Comparison of ENCODE assay signal across 15 cellular contexts in genomic region chr2:203720011-203720410, GRCh38. TPM values are rescaled to one million over a fixed set of nuclear protein-coding genes. Genes with fewer than 3 reads are reported as not detected.
DNase-seq lines count a peak whose midpoint lies in the region; ATAC-seq and TF ChIP-seq lines count a peak whose summit lies in the region.
"Had no signal": no experiment of that assay in that cellular context is flagged by ENCODE, and none has a peak within 500 bp of the region (broad histone marks: within the 10 kb centered on the region; RNA-seq: fewer than 3 reads in every experiment).

No MANE protein-coding gene starts in this region.

- ATAC-seq in activated CD8-positive, alpha-beta memory T cell treated with anti-CD3 and anti-CD28 coated beads, Interleukin-2, amount 10 ng/mL, durations not matched to agents 7 days and 5 days: peak; percentile 34
- ATAC-seq in mucosa of descending colon (peak; percentile 63), HG03439 (IDR thresholded peaks at IDR 0.05; ENCODE audit: unreplicated experiment) (no peak)

- POLR2A ChIA-PET in PC-9 (lab: Charles Lee; ENCODE audit: unreplicated experiment): no interaction called here

- no peaks in the 10 kb centered on the region for H3K27me3 ChIP-seq in PC-9 (ENCODE audit: insufficient read depth, low read depth)

- H2AFZ ChIP-seq in PC-9: no peak overlapping the region

- peaks cover 43% of the 10 kb centered on the region for H3K36me3 Mint-ChIP-seq in activated CD8-positive, alpha-beta memory T cell treated with anti-CD3 and anti-CD28 coated beads, Interleukin-2, amount 10 ng/mL, durations not matched to agents 7 days and 5 days
- peaks cover 66% of the 10 kb centered on the region for H3K36me3 Mint-ChIP-seq in activated T-helper 1 cell treated with anti-CD3 and anti-CD28 coated beads, Interleukin-12 subunit alpha, Interleukin-12 subunit beta, Interleukin-2, Interleukin-4 antibody, amounts not matched to agents 30 ng/mL and 10 ng/mL and 1 ng/mL, durations not matched to agents 14 hours and 24 hours and 36 hours (ENCODE audit: low read depth)

- no peak for TF ChIP-seq CTCF in mucosa of descending colon (IDR thresholded peaks at IDR 0.05)
- no peak for TF ChIP-seq CTCF in PC-9 (conservative IDR thresholded peaks at IDR 0.05)

- intact Hi-C loops in activated T-helper 1 cell treated with anti-CD3 and anti-CD28 coated beads, Interleukin-12 subunit alpha, Interleukin-12 subunit beta, Interleukin-2, Interleukin-4 antibody, amounts not matched to agents 30 ng/mL and 10 ng/mL and 1 ng/mL, durations not matched to agents 14 hours and 24 hours and 36 hours (cut with micrococcal nuclease): loop anchor here (5.0 kb wide), 1 partner anchor 188 kb away; no protein-coding TSS in a partner anchor
- intact Hi-C loops in mucosa of descending colon (cut with DNase I, micrococcal nuclease): no loop called here
- intact Hi-C loops in PC-9 (cut with micrococcal nuclease; ENCODE audit: unreplicated experiment): no loop called here

- H3K9me3 ChIP-seq in KOPT-K1 (ENCODE audit: insufficient read depth, low read length, poor library complexity, severe bottlenecking): no peaks in the 10 kb centered on the region
- H3K9me3 ChIP-seq in mucosa of descending colon: no peaks in the 10 kb centered on the region
- no peaks in the 10 kb centered on the region for H3K9me3 ChIP-seq in PC-9 (ENCODE audit: insufficient read depth, low read depth)
- H3K9me3 ChIP-seq: left ventricle myocardium inferior, prostate gland, thoracic aorta had no signal

- no peak for DNase-seq in activated CD8-positive, alpha-beta memory T cell treated with anti-CD3 and anti-CD28 coated beads, Interleukin-2, amount 10 ng/mL, durations not matched to agents 7 days and 5 days
- DNase-seq in activated CD8-positive, alpha-beta memory T cell treated with anti-CD3 and anti-CD28 coated beads, Interleukin-2, amount 50 U/mL, for 4 hours: no peak
- DNase-seq in activated T-helper 1 cell treated with anti-CD3 and anti-CD28 coated beads, Interleukin-12 subunit alpha, Interleukin-12 subunit beta, Interleukin-2, Interleukin-4 antibody, amounts not matched to agents 30 ng/mL and 10 ng/mL and 1 ng/mL, durations not matched to agents 14 hours and 24 hours and 36 hours (ENCODE audit: low spot score): peak; percentile 64
- DNase-seq in mucosa of descending colon (no peak), PC-9 (no peak), NCI-H1092 (lab: John Stamatoyannopoulos, UW) (no peak)
- DNase-seq: left ventricle myocardium inferior, NCI-H1694, NCI-H524 had no signal

- peaks cover 2% of the 10 kb centered on the region for H3K9me3 Mint-ChIP-seq in activated CD8-positive, alpha-beta memory T cell treated with anti-CD3 and anti-CD28 coated beads, Interleukin-2, amount 10 ng/mL, durations not matched to agents 7 days and 5 days (ENCODE audit: low read depth)
- peaks cover 3% of the 10 kb centered on the region for H3K9me3 Mint-ChIP-seq in activated T-helper 1 cell treated with anti-CD3 and anti-CD28 coated beads, Interleukin-12 subunit alpha, Interleukin-12 subunit beta, Interleukin-2, Interleukin-4 antibody, amounts not matched to agents 30 ng/mL and 10 ng/mL and 1 ng/mL, durations not matched to agents 14 hours and 24 hours and 36 hours

- no peaks in the 10 kb centered on the region for H3K4me1 ChIP-seq in mucosa of descending colon (ENCODE audit: low read depth)
- no peaks in the 10 kb centered on the region for H3K4me1 ChIP-seq in PC-9 (replicated peaks; ENCODE audit: insufficient read depth)
- H3K4me1 ChIP-seq: left ventricle myocardium inferior, prostate gland had no signal

- H3K27ac Mint-ChIP-seq in activated CD8-positive, alpha-beta memory T cell treated with anti-CD3 and anti-CD28 coated beads, Interleukin-2, amount 10 ng/mL, durations not matched to agents 7 days and 5 days: peak overlapping the region; percentile 88
- peak overlapping the region; percentile 96 for H3K27ac Mint-ChIP-seq in activated T-helper 1 cell treated with anti-CD3 and anti-CD28 coated beads, Interleukin-12 subunit alpha, Interleukin-12 subunit beta, Interleukin-2, Interleukin-4 antibody, amounts not matched to agents 30 ng/mL and 10 ng/mL and 1 ng/mL, durations not matched to agents 14 hours and 24 hours and 36 hours

- H4K20me1 ChIP-seq in PC-9 (ENCODE audit: insufficient read depth): no peaks in the 10 kb centered on the region

- no peaks in the 10 kb centered on the region for H3F3A ChIP-seq in PC-9 (ENCODE audit: insufficient read depth, low read depth)

- H3K36me3 ChIP-seq in KOPT-K1 (ENCODE audit: insufficient read depth, low read length): peaks cover 26% of the 10 kb centered on the region
- H3K36me3 ChIP-seq in mucosa of descending colon (ENCODE audit: low read depth): no peaks in the 10 kb centered on the region
- H3K36me3 ChIP-seq in PC-9 (ENCODE audit: low read depth): no peaks in the 10 kb centered on the region
- H3K36me3 ChIP-seq: left ventricle myocardium inferior, prostate gland, thoracic aorta had no signal

- H3K4me2 ChIP-seq in PC-9: no peak overlapping the region
- H3K4me2 ChIP-seq: KMS-11 had no signal

- no peak overlapping the region for H3K4me3 ChIP-seq in mucosa of descending colon
- no peak overlapping the region for H3K4me3 ChIP-seq in PC-9
- H3K4me3 ChIP-seq: left ventricle myocardium inferior, prostate gland, thoracic aorta had no signal

- no peaks in the 10 kb centered on the region for H3K79me2 ChIP-seq in PC-9 (ENCODE audit: low read depth)

- CTCF ChIA-PET in activated CD8-positive, alpha-beta memory T cell treated with anti-CD3 and anti-CD28 coated beads, Interleukin-2, amount 10 ng/mL, durations not matched to agents 7 days and 5 days (lab: Charles Lee): interaction anchor here (0.7 to 4.7 kb wide), 4 partner anchors 11 to 94 kb away, joined by 3 to 56 read pairs (median 14); no protein-coding TSS in a partner anchor
- CTCF ChIA-PET in PC-9 (lab: Charles Lee): no interaction called here

- BruUV-seq in PC-9 (replicated peaks; lab: Mats Ljungman, UMichigan): no TSS peak

- H3K27ac ChIP-seq in KOPT-K1 (ENCODE audit: low read depth, low read length, poor library complexity, severe bottlenecking) (peak overlapping the region; percentile 87), PC-9 (no peak overlapping the region)
- H3K27ac ChIP-seq: KMS-11, left ventricle myocardium inferior, thoracic aorta had no signal

- H3K4me3 Mint-ChIP-seq in activated CD8-positive, alpha-beta memory T cell treated with anti-CD3 and anti-CD28 coated beads, Interleukin-2, amount 10 ng/mL, durations not matched to agents 7 days and 5 days: peak overlapping the region; percentile 43
- H3K4me3 Mint-ChIP-seq in activated T-helper 1 cell treated with anti-CD3 and anti-CD28 coated beads, Interleukin-12 subunit alpha, Interleukin-12 subunit beta, Interleukin-2, Interleukin-4 antibody, amounts not matched to agents 30 ng/mL and 10 ng/mL and 1 ng/mL, durations not matched to agents 14 hours and 24 hours and 36 hours: peak overlapping the region; percentile 73

- H3K9me2 ChIP-seq in PC-9 (ENCODE audit: insufficient read depth): no peaks in the 10 kb centered on the region

- no peaks in the 10 kb centered on the region for H3K27me3 Mint-ChIP-seq in activated CD8-positive, alpha-beta memory T cell treated with anti-CD3 and anti-CD28 coated beads, Interleukin-2, amount 10 ng/mL, durations not matched to agents 7 days and 5 days
- no peaks in the 10 kb centered on the region for H3K27me3 Mint-ChIP-seq in activated T-helper 1 cell treated with anti-CD3 and anti-CD28 coated beads, Interleukin-12 subunit alpha, Interleukin-12 subunit beta, Interleukin-2, Interleukin-4 antibody, amounts not matched to agents 30 ng/mL and 10 ng/mL and 1 ng/mL, durations not matched to agents 14 hours and 24 hours and 36 hours (ENCODE audit: insufficient read depth)

- H3K4me1 Mint-ChIP-seq in activated CD8-positive, alpha-beta memory T cell treated with anti-CD3 and anti-CD28 coated beads, Interleukin-2, amount 10 ng/mL, durations not matched to agents 7 days and 5 days: peaks cover 74% of the 10 kb centered on the region
- peaks cover 85% of the 10 kb centered on the region for H3K4me1 Mint-ChIP-seq in activated T-helper 1 cell treated with anti-CD3 and anti-CD28 coated beads, Interleukin-12 subunit alpha, Interleukin-12 subunit beta, Interleukin-2, Interleukin-4 antibody, amounts not matched to agents 30 ng/mL and 10 ng/mL and 1 ng/mL, durations not matched to agents 14 hours and 24 hours and 36 hours (ENCODE audit: low read depth)

RNA-seq across cellular contexts. Expression of gene CD28, which starts 13.6 kb away (rescaled TPM):
- 10 to 100 TPM; 30.5 to 35.7 TPM for total RNA-seq in activated CD8-positive, alpha-beta memory T cell treated with anti-CD3 and anti-CD28 coated beads, Interleukin-2, amount 10 ng/mL, durations not matched to agents 7 days and 5 days
- total RNA-seq in activated T-helper 1 cell treated with anti-CD3 and anti-CD28 coated beads, Interleukin-12 subunit alpha, Interleukin-12 subunit beta, Interleukin-2, Interleukin-4 antibody, amounts not matched to agents 30 ng/mL and 10 ng/mL and 1 ng/mL, durations not matched to agents 14 hours and 24 hours and 36 hours: 132 and 133 TPM in 2 replicates
- total RNA-seq in mucosa of descending colon (1 to 10 TPM in 2 of 3 donors, under 1 TPM in 1; 0.41 to 1.4 (median 1.3) TPM), PC-9 (2021) (not detected in 2 replicates)
- total RNA-seq: A673 had no signal

Comparison
In these comparisons a context has a peak if more than half of its experiments do, and no peak if none do; other contexts are left out.
1. RNA of gene CD28, which starts 13.6 kb away (total RNA-seq): 132 to 133 TPM in activated T-helper 1 cell treated with anti-CD3 and anti-CD28 coated beads, Interleukin-12 subunit alpha, Interleukin-12 subunit beta, Interleukin-2, Interleukin-4 antibody, amounts not matched to agents 30 ng/mL and 10 ng/mL and 1 ng/mL, durations not matched to agents 14 hours and 24 hours and 36 hours and 30.5 to 35.7 TPM in activated CD8-positive, alpha-beta memory T cell treated with anti-CD3 and anti-CD28 coated beads, Interleukin-2, amount 10 ng/mL, durations not matched to agents 7 days and 5 days; 0.41 to 1.4 TPM in mucosa of descending colon and not detected in PC-9; every median in the first group is over 10 times any median in the second.